Comparison of ENCODE assay signal across 1 cellular context in genomic region chr19:19320362-19321142, GRCh38.
TF ChIP-seq lines count a peak whose summit lies in the region.

MAU2 (plus strand) TSS chr19:19320829; CDS start chr19:19320860, 31 bp downstream.
A gene with protein sequence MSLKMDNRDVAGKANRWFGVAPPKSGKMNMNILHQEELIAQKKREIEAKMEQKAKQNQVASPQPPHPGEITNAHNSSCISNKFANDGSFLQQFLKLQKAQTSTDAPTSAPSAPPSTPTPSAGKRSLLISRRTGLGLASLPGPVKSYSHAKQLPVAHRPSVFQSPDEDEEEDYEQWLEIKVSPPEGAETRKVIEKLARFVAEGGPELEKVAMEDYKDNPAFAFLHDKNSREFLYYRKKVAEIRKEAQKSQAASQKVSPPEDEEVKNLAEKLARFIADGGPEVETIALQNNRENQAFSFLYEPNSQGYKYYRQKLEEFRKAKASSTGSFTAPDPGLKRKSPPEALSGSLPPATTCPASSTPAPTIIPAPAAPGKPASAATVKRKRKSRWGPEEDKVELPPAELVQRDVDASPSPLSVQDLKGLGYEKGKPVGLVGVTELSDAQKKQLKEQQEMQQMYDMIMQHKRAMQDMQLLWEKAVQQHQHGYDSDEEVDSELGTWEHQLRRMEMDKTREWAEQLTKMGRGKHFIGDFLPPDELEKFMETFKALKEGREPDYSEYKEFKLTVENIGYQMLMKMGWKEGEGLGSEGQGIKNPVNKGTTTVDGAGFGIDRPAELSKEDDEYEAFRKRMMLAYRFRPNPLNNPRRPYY (minus strand): TSS chr19:19320509. CDS start chr19:19320496, 13 bp downstream.

TF ChIP-seq in HepG2, 621 proteins besides CTCF, POLR2A, EP300 and RAD21 (continued from another document and continues in another):
- TF ChIP-seq GPBP1L1 (CRISPR knock-in tag; IDR thresholded peaks at IDR 0.05), result no peak
- TF ChIP-seq CC2D1A (CRISPR knock-in tag; IDR thresholded peaks at IDR 0.05), result no peak
- no peak for TF ChIP-seq ZSCAN12 (CRISPR knock-in tag; IDR thresholded peaks at IDR 0.05)
- no peak for TF ChIP-seq TEAD2 (CRISPR knock-in tag; IDR thresholded peaks at IDR 0.05)
- TF ChIP-seq, protein P1, sequence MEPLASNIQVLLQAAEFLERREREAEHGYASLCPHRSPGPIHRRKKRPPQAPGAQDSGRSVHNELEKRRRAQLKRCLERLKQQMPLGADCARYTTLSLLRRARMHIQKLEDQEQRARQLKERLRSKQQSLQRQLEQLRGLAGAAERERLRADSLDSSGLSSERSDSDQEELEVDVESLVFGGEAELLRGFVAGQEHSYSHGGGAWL (CRISPR knock-in tag; IDR thresholded peaks at IDR 0.05), result no peak; the same call in 1 of the 2 replicates
- no peak for TF ChIP-seq ZNF597 (CRISPR knock-in tag; IDR thresholded peaks at IDR 0.05)
- 0 out of 2 replicates have a peak, but pooled peaks have one; percentile 91 for TF ChIP-seq ZNF558 (CRISPR knock-in tag; IDR thresholded peaks at IDR 0.05; ENCODE audit: borderline replicate concordance)
- no peak for TF ChIP-seq ZNF577 (CRISPR knock-in tag; IDR thresholded peaks at IDR 0.05; ENCODE audit: borderline replicate concordance, low read depth)
- TF ChIP-seq ZNF20 (CRISPR knock-in tag; IDR thresholded peaks at IDR 0.05), result no peak
- TF ChIP-seq DMAP1 (CRISPR knock-in tag; IDR thresholded peaks at IDR 0.05), result peak; percentile 33; the same call in 1 of the 2 replicates
- peak; percentile 81 for TF ChIP-seq ZNF547 (CRISPR knock-in tag; IDR thresholded peaks at IDR 0.05)
- TF ChIP-seq RFXAP (CRISPR knock-in tag; IDR thresholded peaks at IDR 0.05; ENCODE audit: borderline replicate concordance), result peak; percentile 31; the same call in 1 of the 2 replicates
- TF ChIP-seq, protein P2, sequence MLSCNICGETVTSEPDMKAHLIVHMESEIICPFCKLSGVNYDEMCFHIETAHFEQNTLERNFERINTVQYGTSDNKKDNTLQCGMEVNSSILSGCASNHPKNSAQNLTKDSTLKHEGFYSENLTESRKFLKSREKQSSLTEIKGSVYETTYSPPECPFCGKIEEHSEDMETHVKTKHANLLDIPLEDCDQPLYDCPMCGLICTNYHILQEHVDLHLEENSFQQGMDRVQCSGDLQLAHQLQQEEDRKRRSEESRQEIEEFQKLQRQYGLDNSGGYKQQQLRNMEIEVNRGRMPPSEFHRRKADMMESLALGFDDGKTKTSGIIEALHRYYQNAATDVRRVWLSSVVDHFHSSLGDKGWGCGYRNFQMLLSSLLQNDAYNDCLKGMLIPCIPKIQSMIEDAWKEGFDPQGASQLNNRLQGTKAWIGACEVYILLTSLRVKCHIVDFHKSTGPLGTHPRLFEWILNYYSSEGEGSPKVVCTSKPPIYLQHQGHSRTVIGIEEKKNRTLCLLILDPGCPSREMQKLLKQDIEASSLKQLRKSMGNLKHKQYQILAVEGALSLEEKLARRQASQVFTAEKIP (CRISPR knock-in tag; IDR thresholded peaks at IDR 0.05; ENCODE audit: borderline replicate concordance), result no peak
- TF ChIP-seq HOXA5 (CRISPR knock-in tag; IDR thresholded peaks at IDR 0.05), result no peak
- TF ChIP-seq KLF11 (CRISPR knock-in tag; IDR thresholded peaks at IDR 0.05), result no peak
- TF ChIP-seq YEATS4 (CRISPR knock-in tag; IDR thresholded peaks at IDR 0.05; ENCODE audit: borderline replicate concordance), result peak; percentile 84; the same call in 1 of the 2 replicates
- TF ChIP-seq, protein P3, sequence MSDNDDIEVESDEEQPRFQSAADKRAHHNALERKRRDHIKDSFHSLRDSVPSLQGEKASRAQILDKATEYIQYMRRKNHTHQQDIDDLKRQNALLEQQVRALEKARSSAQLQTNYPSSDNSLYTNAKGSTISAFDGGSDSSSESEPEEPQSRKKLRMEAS (IDR thresholded peaks at IDR 0.05), result peak; percentile 13; the same call in 1 of the 2 replicates
- TF ChIP-seq ZBTB37 (CRISPR knock-in tag; IDR thresholded peaks at IDR 0.05), result no peak
- TF ChIP-seq TCF7 (IDR thresholded peaks at IDR 0.05; ENCODE audit: low read depth), result no peak
- no peak for TF ChIP-seq ZFP36L2 (CRISPR knock-in tag; IDR thresholded peaks at IDR 0.05)
- TF ChIP-seq KMT2B (CRISPR knock-in tag; IDR thresholded peaks at IDR 0.05), result no peak
- no peak for TF ChIP-seq CSRNP2 (CRISPR knock-in tag; conservative IDR thresholded peaks at IDR 0.05; ENCODE audit: low read depth)
- no peak for TF ChIP-seq MED1 (CRISPR knock-in tag; IDR thresholded peaks at IDR 0.05)
- TF ChIP-seq ESRRA (CRISPR knock-in tag; IDR thresholded peaks at IDR 0.05; ENCODE audit: low read depth), result no peak
- TF ChIP-seq, protein P4, sequence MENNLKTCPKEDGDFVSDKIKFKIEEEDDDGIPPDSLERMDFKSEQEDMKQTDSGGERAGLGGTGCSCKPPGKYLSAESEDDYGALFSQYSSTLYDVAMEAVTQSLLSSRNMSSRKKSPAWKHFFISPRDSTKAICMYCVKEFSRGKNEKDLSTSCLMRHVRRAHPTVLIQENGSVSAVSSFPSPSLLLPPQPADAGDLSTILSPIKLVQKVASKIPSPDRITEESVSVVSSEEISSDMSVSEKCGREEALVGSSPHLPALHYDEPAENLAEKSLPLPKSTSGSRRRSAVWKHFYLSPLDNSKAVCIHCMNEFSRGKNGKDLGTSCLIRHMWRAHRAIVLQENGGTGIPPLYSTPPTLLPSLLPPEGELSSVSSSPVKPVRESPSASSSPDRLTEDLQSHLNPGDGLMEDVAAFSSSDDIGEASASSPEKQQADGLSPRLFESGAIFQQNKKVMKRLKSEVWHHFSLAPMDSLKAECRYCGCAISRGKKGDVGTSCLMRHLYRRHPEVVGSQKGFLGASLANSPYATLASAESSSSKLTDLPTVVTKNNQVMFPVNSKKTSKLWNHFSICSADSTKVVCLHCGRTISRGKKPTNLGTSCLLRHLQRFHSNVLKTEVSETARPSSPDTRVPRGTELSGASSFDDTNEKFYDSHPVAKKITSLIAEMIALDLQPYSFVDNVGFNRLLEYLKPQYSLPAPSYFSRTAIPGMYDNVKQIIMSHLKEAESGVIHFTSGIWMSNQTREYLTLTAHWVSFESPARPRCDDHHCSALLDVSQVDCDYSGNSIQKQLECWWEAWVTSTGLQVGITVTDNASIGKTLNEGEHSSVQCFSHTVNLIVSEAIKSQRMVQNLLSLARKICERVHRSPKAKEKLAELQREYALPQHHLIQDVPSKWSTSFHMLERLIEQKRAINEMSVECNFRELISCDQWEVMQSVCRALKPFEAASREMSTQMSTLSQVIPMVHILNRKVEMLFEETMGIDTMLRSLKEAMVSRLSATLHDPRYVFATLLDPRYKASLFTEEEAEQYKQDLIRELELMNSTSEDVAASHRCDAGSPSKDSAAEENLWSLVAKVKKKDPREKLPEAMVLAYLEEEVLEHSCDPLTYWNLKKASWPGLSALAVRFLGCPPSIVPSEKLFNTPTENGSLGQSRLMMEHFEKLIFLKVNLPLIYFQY (CRISPR knock-in tag; IDR thresholded peaks at IDR 0.05; ENCODE audit: borderline replicate concordance), result no peak; the same call in 1 of the 2 replicates
- TF ChIP-seq CREB3 (CRISPR knock-in tag; IDR thresholded peaks at IDR 0.05), result no peak; the same call in 1 of the 2 replicates
- peak; percentile 41; the same call in 1 of the 2 replicates for TF ChIP-seq POGZ (CRISPR knock-in tag; IDR thresholded peaks at IDR 0.05)
- peak; percentile 72; the same call in 1 of the 2 replicates for TF ChIP-seq BORCS8-MEF2B (CRISPR knock-in tag; IDR thresholded peaks at IDR 0.05)
- TF ChIP-seq ZBTB46 (CRISPR knock-in tag; IDR thresholded peaks at IDR 0.05; ENCODE audit: borderline replicate concordance), result no peak
- TF ChIP-seq BRCA1 (CRISPR knock-in tag; IDR thresholded peaks at IDR 0.05), result peak; percentile 47; the same call in 1 of the 2 replicates
- TF ChIP-seq MYPOP (CRISPR knock-in tag; IDR thresholded peaks at IDR 0.05), result peak; percentile 85
- peak; percentile 80; the same call in 1 of the 2 replicates for TF ChIP-seq ZNF501 (CRISPR knock-in tag; IDR thresholded peaks at IDR 0.05)
- TF ChIP-seq, protein P5, sequence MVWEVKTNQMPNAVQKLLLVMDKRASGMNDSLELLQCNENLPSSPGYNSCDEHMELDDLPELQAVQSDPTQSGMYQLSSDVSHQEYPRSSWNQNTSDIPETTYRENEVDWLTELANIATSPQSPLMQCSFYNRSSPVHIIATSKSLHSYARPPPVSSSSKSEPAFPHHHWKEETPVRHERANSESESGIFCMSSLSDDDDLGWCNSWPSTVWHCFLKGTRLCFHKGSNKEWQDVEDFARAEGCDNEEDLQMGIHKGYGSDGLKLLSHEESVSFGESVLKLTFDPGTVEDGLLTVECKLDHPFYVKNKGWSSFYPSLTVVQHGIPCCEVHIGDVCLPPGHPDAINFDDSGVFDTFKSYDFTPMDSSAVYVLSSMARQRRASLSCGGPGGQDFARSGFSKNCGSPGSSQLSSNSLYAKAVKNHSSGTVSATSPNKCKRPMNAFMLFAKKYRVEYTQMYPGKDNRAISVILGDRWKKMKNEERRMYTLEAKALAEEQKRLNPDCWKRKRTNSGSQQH (CRISPR knock-in tag; IDR thresholded peaks at IDR 0.05; ENCODE audit: low read depth), result peak; percentile 66; the same call in 1 of the 2 replicates
- TF ChIP-seq ZNF740 (CRISPR knock-in tag; IDR thresholded peaks at IDR 0.05), result no peak
- TF ChIP-seq ZFP82 (CRISPR knock-in tag; IDR thresholded peaks at IDR 0.05; ENCODE audit: borderline replicate concordance), result peak; percentile 75; the same call in 1 of the 2 replicates
